12 cellular contexts compared by ENCODE assay signal in genomic region chr14:25032092-25032784, GRCh38. TPM values are rescaled to one million over a fixed set of nuclear protein-coding genes. Genes with fewer than 3 reads are reported as not detected.
A peak's percentile ranks its signal among the peaks of the same experiment; 100 is the strongest.
DNase-seq lines count a peak whose midpoint lies in the region; ATAC-seq and TF ChIP-seq lines count a peak whose summit lies in the region.
"Had no signal": no experiment of that assay in that cellular context is flagged by ENCODE, and none has a peak within 500 bp of the region (broad histone marks: within the 10 kb centered on the region; RNA-seq: fewer than 3 reads in every experiment).

No MANE protein-coding gene starts in this region.

- no peaks in the 10 kb centered on the region for H3K4me1 ChIP-seq in mammary epithelial cell (ENCODE audit: insufficient read depth, low read length)
- no peaks in the 10 kb centered on the region for H3K4me1 ChIP-seq in Karpas-422 (ENCODE audit: low read length)

- no peaks in the 10 kb centered on the region for H4K20me1 ChIP-seq in mammary epithelial cell (ENCODE audit: insufficient read depth, low read length)
- H4K20me1 ChIP-seq in Karpas-422 (ENCODE audit: insufficient read depth, low read depth, low read length), result no peaks in the 10 kb centered on the region

- H3K36me3 ChIP-seq in mammary epithelial cell (ENCODE audit: insufficient read depth, low read length), result no peaks in the 10 kb centered on the region
- H3K36me3 ChIP-seq in Karpas-422 (ENCODE audit: insufficient read depth, low read length), result no peaks in the 10 kb centered on the region

- no peaks in the 10 kb centered on the region for H3K79me2 ChIP-seq in mammary epithelial cell (ENCODE audit: insufficient read depth, low read length)
- H3K79me2 ChIP-seq in Karpas-422 (ENCODE audit: low read length), result no peaks in the 10 kb centered on the region

- DNase-seq in T47D (ENCODE audit: low read depth in 1 of 2, low spot score in 1 of 2) (peak; percentile 37 to 88), mammary epithelial cell (no peak), Karpas-422 (peak; percentile 73), type B pancreatic cell (ENCODE audit: extremely low spot score, unreplicated experiment) (no peak), cerebellar nuclear complex (lab: John Stamatoyannopoulos, UW) (no peak)
- DNase-seq in central memory CD8-positive, alpha-beta T cell (ENCODE audit: low spot score in 2 of 2), result no peak
- no peak for DNase-seq in stimulated activated CD4-positive, alpha-beta T cell treated with anti-CD3 and anti-CD28 coated beads, Interleukin-15, amount 100 ng/mL, for 24 hours
- no peak for DNase-seq in stimulated activated CD4-positive, alpha-beta T cell treated with anti-CD3 and anti-CD28 coated beads, Interleukin-4, amount 100 ng/mL, for 1 hour
- DNase-seq: central memory CD4-positive, alpha-beta T cell; EL; hypothalamus; nucleus accumbens had no signal

- no peak overlapping the region for H3K9ac ChIP-seq in mammary epithelial cell (ENCODE audit: insufficient read depth, low read length)
- no peak overlapping the region for H3K9ac ChIP-seq in Karpas-422 (ENCODE audit: low read length)

- H3K9me3 ChIP-seq in mammary epithelial cell (replicated peaks; ENCODE audit: insufficient read depth, low read length), result peaks cover 7% of the 10 kb centered on the region
- peaks cover 32% of the 10 kb centered on the region for H3K9me3 ChIP-seq in Karpas-422 (ENCODE audit: low read length)

- no TSS peak for BruUV-seq in mammary epithelial cell (replicated peaks; lab: Mats Ljungman, UMichigan)

- no peak overlapping the region for H3K4me3 ChIP-seq in mammary epithelial cell (replicated peaks in 1 of 3; ENCODE audit: insufficient read depth in 1 of 3, low read depth in 2 of 3, low read length in 3 of 3)
- H3K4me3 ChIP-seq in Karpas-422 (ENCODE audit: low read length), result peak overlapping the region; percentile 28; the same call in 1 of the 2 replicates

- H2AFZ ChIP-seq in mammary epithelial cell (ENCODE audit: low read depth, low read length) (no peak overlapping the region), Karpas-422 (ENCODE audit: low read length) (no peak overlapping the region; the same call in 1 of the 2 replicates)

- H3K27ac Mint-ChIP-seq in central memory CD8-positive, alpha-beta T cell (ENCODE audit: low read depth), result no peak overlapping the region
- H3K27ac Mint-ChIP-seq in type B pancreatic cell, result no peak overlapping the region

- H3K4me1 Mint-ChIP-seq in central memory CD8-positive, alpha-beta T cell, result no peaks in the 10 kb centered on the region
- H3K4me1 Mint-ChIP-seq in type B pancreatic cell (ENCODE audit: unreplicated experiment), result no peaks in the 10 kb centered on the region

- ATAC-seq in central memory CD8-positive, alpha-beta T cell (replicated peaks; ENCODE audit: extremely low read depth, poor library complexity, severe bottlenecking), result peak; percentile 46

- H3K36me3 Mint-ChIP-seq in central memory CD8-positive, alpha-beta T cell (ENCODE audit: insufficient read depth), result no peaks in the 10 kb centered on the region
- no peaks in the 10 kb centered on the region for H3K36me3 Mint-ChIP-seq in type B pancreatic cell

- H3K9me2 ChIP-seq in Karpas-422 (replicated peaks; ENCODE audit: insufficient read depth, low read length), result no peaks in the 10 kb centered on the region

- 93% methylated on average over 9 of the region's 10 CpGs for WGBS in mammary epithelial cell (ENCODE audit: low coverage, missing lambda C conversion rate)

- in situ Hi-C loops in T47D (cut with HindIII; ENCODE audit: low pct_unique_long_range_greater_than_20kb, low sequenced_read_pairs) (no loop called here), mammary epithelial cell (cut with MboI; ENCODE audit: low sequenced_read_pairs in 2 of 2) (no loop called here)

- intact Hi-C loops in mammary epithelial cell (cut with micrococcal nuclease), result no loop called here

- no peaks in the 10 kb centered on the region for H3K9me3 Mint-ChIP-seq in central memory CD8-positive, alpha-beta T cell
- H3K9me3 Mint-ChIP-seq in type B pancreatic cell, result no peaks in the 10 kb centered on the region

- H3K4me2 ChIP-seq in mammary epithelial cell (ENCODE audit: insufficient read depth, low read depth, low read length) (no peak overlapping the region), Karpas-422 (ENCODE audit: low read depth, low read length, poor library complexity, severe bottlenecking) (peak overlapping the region; percentile 20)

- no peak for TF ChIP-seq CTCF in mammary epithelial cell (conservative IDR thresholded peaks at IDR 0.05 in 1 of 2, IDR thresholded peaks at IDR 0.05 in 1 of 2; ENCODE audit: extremely low read depth in 1 of 2, insufficient read depth in 1 of 2, low read depth in 1 of 2, low read length in 2 of 2)
- TF ChIP-seq CTCF in type B pancreatic cell (conservative IDR thresholded peaks at IDR 0.05), result peak; percentile 18

- H3K27me3 ChIP-seq in mammary epithelial cell (ENCODE audit: insufficient read depth, low read length) (no peaks in the 10 kb centered on the region), Karpas-422 (ENCODE audit: low read length) (no peaks in the 10 kb centered on the region)

- CTCF ChIA-PET in mammary epithelial cell (lab: Charles Lee; ENCODE audit: low non-redundant PET), result no interaction called here

- H3K4me3 Mint-ChIP-seq in central memory CD8-positive, alpha-beta T cell, result no peak overlapping the region
- no peak overlapping the region for H3K4me3 Mint-ChIP-seq in type B pancreatic cell

- dilution Hi-C loops in mammary epithelial cell (cut with HindIII; ENCODE audit: low sequenced_read_pairs), result no loop called here

- H3K27ac ChIP-seq in mammary epithelial cell (ENCODE audit: insufficient read depth, low read depth, low read length) (no peak overlapping the region), Karpas-422 (ENCODE audit: low read length) (no peak overlapping the region)

- no peaks in the 10 kb centered on the region for H3K27me3 Mint-ChIP-seq in central memory CD8-positive, alpha-beta T cell
- no peaks in the 10 kb centered on the region for H3K27me3 Mint-ChIP-seq in type B pancreatic cell

RNA-seq across cellular contexts. Expression of gene STXBP6, which starts 17.7 kb away (rescaled TPM):
- under 1 TPM; 0.17 to 0.35 TPM for total RNA-seq in mammary epithelial cell
- 0.18 TPM for polyA plus RNA-seq in mammary epithelial cell
- polyA minus RNA-seq in mammary epithelial cell, result 7.6 TPM
- 0.14 and 1.3 TPM in 2 replicates for total RNA-seq in Karpas-422 (2014; rRNA removed; shearing (Covaris generic); ENCODE audit: low replicate concordance)
- total RNA-seq in type B pancreatic cell (ENCODE audit: low replicate concordance), result 17.0 and 51.2 TPM in 2 replicates

Comparison
In these comparisons a context has a peak if more than half of its experiments do, and no peak if none do; other contexts are left out.
1. DNase-seq: peak in T47D (2 of 2) and Karpas-422 (single experiment); none in mammary epithelial cell (single experiment), central memory CD8-positive, alpha-beta T cell (0 of 2), type B pancreatic cell (single experiment), stimulated activated CD4-positive, alpha-beta T cell treated with anti-CD3 and anti-CD28 coated beads, Interleukin-15, amount 100 ng/mL, for 24 hours (single experiment), cerebellar nuclear complex (0 of 2) and stimulated activated CD4-positive, alpha-beta T cell treated with anti-CD3 and anti-CD28 coated beads, Interleukin-4, amount 100 ng/mL, for 1 hour (single experiment).